In the genomic region with DNA sequence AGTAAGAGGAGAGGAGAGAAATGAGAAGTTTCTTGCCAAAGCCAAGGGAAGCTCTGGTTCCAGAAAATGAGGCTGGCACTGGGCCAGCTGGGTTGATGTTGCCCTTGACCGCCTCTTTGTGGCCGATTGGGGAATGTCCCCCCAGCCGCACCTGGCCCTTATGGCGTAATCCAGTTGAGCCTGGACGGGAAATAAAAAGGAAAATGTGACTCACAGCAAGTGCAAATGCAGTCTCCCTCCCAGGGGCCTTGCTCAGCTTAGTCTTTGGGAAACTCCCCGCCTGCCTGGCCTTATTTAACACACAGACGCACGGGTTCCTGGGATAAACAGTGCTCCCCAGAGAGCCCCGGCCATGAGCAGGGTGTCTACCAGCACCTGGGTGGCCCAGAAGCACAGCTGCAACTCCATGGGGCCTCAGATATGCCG, we compare ENCODE assay signal across 8 cellular contexts.
DNase-seq lines count a peak whose midpoint lies in the region; ATAC-seq lines count a peak whose summit lies in the region.

No MANE protein-coding gene starts in this region.

- peak; percentile 93 for DNase-seq in DMS 273 (lab: John Stamatoyannopoulos, UW; ENCODE audit: unreplicated experiment)
- peak; percentile 82 for DNase-seq in NCI-H2227 (lab: John Stamatoyannopoulos, UW; ENCODE audit: unreplicated experiment)
- peak; percentile 71 for DNase-seq in amniotic stem cell (lab: John Stamatoyannopoulos, UW)
- DNase-seq in hypothalamus (lab: John Stamatoyannopoulos, UW) = peak in 37 of 51 donors; percentile 1 to 71 (median 26)
- no peak for DNase-seq in ecto neural progenitor cell (ENCODE audit: low spot score)

- H3K27ac ChIP-seq in skin epidermis = peak overlapping the region in 20 of 21 experiments; percentile 26 to 83 (median 76)

- ATAC-seq in GM18907 (IDR thresholded peaks at IDR 0.05; ENCODE audit: unreplicated experiment) = peak; percentile 92
- ATAC-seq in HG03039 (IDR thresholded peaks at IDR 0.05; ENCODE audit: unreplicated experiment) = peak; percentile 75

- H3K4me3 ChIP-seq in skin epidermis = no peak overlapping the region
